In genomic region chr7:29328050-29328449, GRCh38 we compare ENCODE assay signal across 18 cellular contexts.
A peak's percentile ranks its signal among the peaks of the same experiment; 100 is the strongest.
DNase-seq lines count a peak whose midpoint lies in the region; TF ChIP-seq lines count a peak whose summit lies in the region.
"Had no signal": no experiment of that assay in that cellular context is flagged by ENCODE, and none has a peak within 500 bp of the region (broad histone marks: within the 10 kb centered on the region; RNA-seq: fewer than 3 reads in every experiment).

No MANE protein-coding gene starts in this region.

- H3K27me3 Mint-ChIP-seq in chondrocyte (ENCODE audit: low read depth) (peaks cover 3% of the 10 kb centered on the region), nephron (ENCODE audit: low read depth) (peaks cover 15% of the 10 kb centered on the region)

- H3K4ac ChIP-seq in neuronal stem cell (ENCODE audit: low read length) = no peak overlapping the region

- H3K4me3 ChIP-seq in Loucy (ENCODE audit: low read length, poor library complexity, severe bottlenecking) (peak overlapping the region; percentile 11), neuronal stem cell (ENCODE audit: low read length in 2 of 2) (no peak overlapping the region)
- H3K4me3 ChIP-seq: GM23338, MG63, Peyer's patch had no signal

- no peak overlapping the region for H2AFZ ChIP-seq in Loucy (ENCODE audit: low read length)
- no peak overlapping the region for H2AFZ ChIP-seq in neuronal stem cell (ENCODE audit: low read length)
- H2AFZ ChIP-seq: GM23338 had no signal

- no peak overlapping the region for H3K23ac ChIP-seq in neuronal stem cell (ENCODE audit: low read depth, low read length, poor library complexity)

- H3K27ac Mint-ChIP-seq in chondrocyte (ENCODE audit: unreplicated experiment) (peak overlapping the region; percentile 42), nephron (peak overlapping the region; percentile 34 to 67 (median 37))
- H3K27ac Mint-ChIP-seq: CD4-positive, alpha-beta memory T cell; immature natural killer cell had no signal

- TF ChIP-seq CTCF in Loucy (conservative IDR thresholded peaks at IDR 0.05; ENCODE audit: low read length) (no peak), chondrocyte (IDR thresholded peaks at IDR 0.05) (no peak), nephron (IDR thresholded peaks at IDR 0.05; ENCODE audit: unreplicated experiment in 3 of 3) (no peak)

- no peak overlapping the region for H3K14ac ChIP-seq in neuronal stem cell (ENCODE audit: low read length)

- H3F3A ChIP-seq in Loucy (ENCODE audit: low read depth) = 0 out of 2 replicates have a peak, but pooled peaks cover 4% of the 10 kb centered on the region

- H3K4me1 Mint-ChIP-seq in chondrocyte (ENCODE audit: low read depth) (peaks cover 27% of the 10 kb centered on the region), nephron (peaks cover 49% of the 10 kb centered on the region)

- peak; percentile 63 for DNase-seq in NCI-H1092 treated with DMSO at 0.1 percent for 48 hours (lab: John Stamatoyannopoulos, UW)
- no peak for DNase-seq in NCI-H1092 (lab: John Stamatoyannopoulos, UW)
- no peak for DNase-seq in chondrocyte (ENCODE audit: low spot score)
- no peak for DNase-seq in neuronal stem cell (ENCODE audit: low spot score)
- no peak for DNase-seq in stimulated activated CD4-positive, alpha-beta T cell treated with anti-CD3 and anti-CD28 coated beads, Interleukin-4, amount 100 ng/mL, for 24 hours
- DNase-seq in islet precursor cell = no peak
- DNase-seq: 8988T; activated CD4-positive, CD25-positive, alpha-beta regulatory T cell; activated effector memory CD4-positive, alpha-beta T cell treated with anti-CD3 and anti-CD28 coated beads, Interleukin-2, amount 50 U/mL, for 16 hours; amygdala; CD4-positive, alpha-beta memory T cell; immature natural killer cell; MG63; occipital lobe; Peyer's patch had no signal

- no peak overlapping the region for H2BK15ac ChIP-seq in neuronal stem cell (ENCODE audit: low read length)

- no peaks in the 10 kb centered on the region for H3K36me3 ChIP-seq in Loucy (ENCODE audit: insufficient read depth, low read length)
- H3K36me3 ChIP-seq in neuronal stem cell (replicated peaks in 1 of 2; ENCODE audit: control insufficient read depth in 2 of 2, insufficient read depth in 2 of 2, low read length in 2 of 2) = no peaks in the 10 kb centered on the region
- H3K36me3 ChIP-seq: MG63, Peyer's patch had no signal

- H4K8ac ChIP-seq in neuronal stem cell (ENCODE audit: low read depth, low read length) = no peak overlapping the region

- no peaks in the 10 kb centered on the region for H4K20me1 ChIP-seq in Loucy (ENCODE audit: insufficient read depth, low read length, poor library complexity, severe bottlenecking)

- no peak overlapping the region for H3K27ac ChIP-seq in neuronal stem cell (replicated peaks; ENCODE audit: low read length)
- H3K27ac ChIP-seq: Peyer's patch had no signal

- H3K9me3 Mint-ChIP-seq in chondrocyte (ENCODE audit: low read depth) = no peaks in the 10 kb centered on the region
- no peaks in the 10 kb centered on the region for H3K9me3 Mint-ChIP-seq in nephron
- H3K9me3 Mint-ChIP-seq: CD4-positive, alpha-beta memory T cell; GM23338; immature natural killer cell had no signal

- H3K4me3 Mint-ChIP-seq in chondrocyte (ENCODE audit: unreplicated experiment) (no peak overlapping the region), nephron (no peak overlapping the region)
- H3K4me3 Mint-ChIP-seq: CD4-positive, alpha-beta memory T cell; GM23338; immature natural killer cell had no signal

- no peaks in the 10 kb centered on the region for H3K79me1 ChIP-seq in neuronal stem cell (ENCODE audit: low read depth, low read length)

- no peaks in the 10 kb centered on the region for H3K9me3 ChIP-seq in Loucy (ENCODE audit: insufficient read depth, low read depth, low read length)
- no peaks in the 10 kb centered on the region for H3K9me3 ChIP-seq in neuronal stem cell (replicated peaks in 1 of 2; ENCODE audit: control insufficient read depth in 2 of 2, insufficient read depth in 1 of 2, low read depth in 1 of 2, low read length in 2 of 2)
- H3K9me3 ChIP-seq: MG63, Peyer's patch had no signal

- no peak overlapping the region for H3K18ac ChIP-seq in neuronal stem cell (ENCODE audit: low read length)

- peaks cover 10% of the 10 kb centered on the region; the same call in 1 of the 2 replicates for H3K79me2 ChIP-seq in Loucy (ENCODE audit: insufficient read depth, low read length)

- no peak overlapping the region for H4K91ac ChIP-seq in neuronal stem cell (ENCODE audit: low read depth, low read length, poor library complexity)

- no peak overlapping the region for H2AK5ac ChIP-seq in neuronal stem cell (ENCODE audit: low read depth, low read length)

- H2BK5ac ChIP-seq in neuronal stem cell (ENCODE audit: low read length) = no peak overlapping the region

- H3K27me3 ChIP-seq in Loucy (ENCODE audit: insufficient read depth, low read length, poor library complexity, severe bottlenecking) (no peaks in the 10 kb centered on the region), neuronal stem cell (ENCODE audit: control insufficient read depth in 3 of 3, insufficient read depth in 3 of 3, low read depth in 1 of 3, low read length in 3 of 3) (no peaks in the 10 kb centered on the region)
- H3K27me3 ChIP-seq: MG63, Peyer's patch had no signal

- no peak overlapping the region for H2BK120ac ChIP-seq in neuronal stem cell (ENCODE audit: low read depth, low read length)

- no CpG with 5 or more reads among the region's 5 CpGs for WGBS in neuronal stem cell (ENCODE audit: extremely low coverage in 2 of 2, insufficient read length in 2 of 2, insufficient replicate concordance in 1 of 2), 2 donors

- H3K36me3 Mint-ChIP-seq in chondrocyte (ENCODE audit: low read depth) = no peaks in the 10 kb centered on the region
- no peaks in the 10 kb centered on the region for H3K36me3 Mint-ChIP-seq in nephron (ENCODE audit: low read depth)
- H3K36me3 Mint-ChIP-seq: CD4-positive, alpha-beta memory T cell had no signal

- no peaks in the 10 kb centered on the region for H3K9me2 ChIP-seq in Loucy (replicated peaks; ENCODE audit: low read depth, low read length)

- H3K9ac ChIP-seq in Loucy (ENCODE audit: low read depth, low read length, poor library complexity, severe bottlenecking) = peak overlapping the region; percentile 74
- H3K9ac ChIP-seq in neuronal stem cell (ENCODE audit: low read depth, low read length, poor library complexity) = no peak overlapping the region

- H3K4me1 ChIP-seq in Loucy (ENCODE audit: insufficient read depth, low read length, poor library complexity, severe bottlenecking) (peaks cover 52% of the 10 kb centered on the region), neuronal stem cell (ENCODE audit: control insufficient read depth in 2 of 2, insufficient read depth in 1 of 2, low read depth in 1 of 2, low read length in 2 of 2) (peaks cover 0 to 1% of the 10 kb centered on the region in 2 donors)

- H2BK12ac ChIP-seq in neuronal stem cell (ENCODE audit: low read length) = no peak overlapping the region

- H3K4me2 ChIP-seq in Loucy (ENCODE audit: low read depth, low read length, poor library complexity, severe bottlenecking) = peak overlapping the region; percentile 53
- H3K4me2 ChIP-seq in neuronal stem cell (ENCODE audit: insufficient read depth, low read length, poor library complexity, severe bottlenecking) = no peak overlapping the region
- H3K4me2 ChIP-seq: GM23338 had no signal
